ENCODE assay signal across 13 cellular contexts in the genomic region with DNA sequence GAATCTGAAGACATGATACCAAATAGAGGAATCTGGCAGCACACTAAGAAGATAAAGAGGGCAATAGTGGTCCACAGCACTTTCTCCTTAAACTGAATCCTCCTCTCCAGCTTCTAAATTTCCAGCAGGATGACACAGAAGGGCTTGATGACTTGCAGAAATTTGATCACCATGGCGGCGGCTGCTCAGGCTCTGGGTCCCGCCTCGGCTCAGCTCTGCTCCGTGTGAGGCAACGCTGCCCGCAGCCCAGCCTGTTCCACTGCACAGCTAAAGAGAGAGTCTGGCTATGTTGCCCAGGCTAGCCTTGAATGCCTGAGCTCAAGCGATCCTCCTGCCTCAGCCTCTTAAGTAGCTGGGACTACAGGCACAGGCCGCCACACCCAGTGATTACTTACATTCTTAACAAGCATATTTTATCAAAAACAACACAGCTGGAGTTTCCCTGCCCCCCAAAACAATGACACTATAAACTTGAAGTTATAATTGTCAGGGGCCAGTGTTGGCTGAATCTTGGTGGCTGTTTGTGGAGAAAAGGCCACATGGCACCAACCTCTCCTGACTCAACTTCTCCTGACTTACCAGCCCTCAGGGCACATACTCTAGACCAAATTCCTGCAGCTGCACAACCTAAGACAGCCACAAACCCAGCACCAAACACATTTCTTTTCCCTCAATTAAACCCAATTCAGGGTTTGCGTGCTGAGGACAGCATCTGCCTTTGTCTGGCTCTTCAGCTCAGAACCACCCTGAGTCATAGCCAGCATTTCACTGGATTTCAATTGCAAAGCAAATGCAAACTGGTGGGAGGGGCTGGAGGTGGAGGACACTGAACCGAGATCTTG. TPM values are rescaled to one million over a fixed set of nuclear protein-coding genes. Genes with fewer than 3 reads are reported as not detected.
A peak's percentile ranks its signal among the peaks of the same experiment; 100 is the strongest.
DNase-seq lines count a peak whose midpoint lies in the region; ATAC-seq and TF ChIP-seq lines count a peak whose summit lies in the region.
"Had no signal": no experiment of that assay in that cellular context is flagged by ENCODE, and none has a peak within 500 bp of the region (broad histone marks: within the 10 kb centered on the region; RNA-seq: fewer than 3 reads in every experiment).

No MANE protein-coding gene starts in this region.

- no peaks in the 10 kb centered on the region for H3K36me3 ChIP-seq in OCI-LY3 (replicated peaks; ENCODE audit: low read depth, low read length)
- H3K36me3 ChIP-seq in parathyroid adenoma (ENCODE audit: control insufficient read depth, insufficient read depth, low read length), result no peaks in the 10 kb centered on the region
- H3K36me3 ChIP-seq: upper lobe of left lung had no signal

- H3K27ac Mint-ChIP-seq in stimulated activated effector memory CD8-positive, alpha-beta T cell treated with anti-CD3 and anti-CD28 coated beads, Interleukin-12 subunit alpha, Interleukin-12 subunit beta, amount 100 ng/mL, for 72 hours, result no peak overlapping the region

- peaks cover 5% of the 10 kb centered on the region; the same call in 1 of the 2 replicates for H3K27me3 ChIP-seq in OCI-LY3 (ENCODE audit: low read depth, low read length)
- no peaks in the 10 kb centered on the region for H3K27me3 ChIP-seq in parathyroid adenoma (ENCODE audit: control insufficient read depth, insufficient read depth, low read length)
- H3K27me3 ChIP-seq: upper lobe of left lung had no signal

- H3K4me2 ChIP-seq in OCI-LY3 (ENCODE audit: low read length), result peak overlapping the region; percentile 72
- H3K4me2 ChIP-seq in parathyroid adenoma (ENCODE audit: low read length), result no peak overlapping the region

- H2AFZ ChIP-seq in OCI-LY3 (ENCODE audit: low read depth, low read length) (no peak overlapping the region), parathyroid adenoma (peak overlapping the region; percentile 68)

- H3K9ac ChIP-seq in OCI-LY3 (ENCODE audit: low read length) (peak overlapping the region; percentile 13; the same call in 1 of the 2 replicates), parathyroid adenoma (no peak overlapping the region)

- no peak for TF ChIP-seq CTCF in OCI-LY3 (IDR thresholded peaks at IDR 0.05; ENCODE audit: low read depth, low read length)
- no peak for TF ChIP-seq CTCF in parathyroid adenoma (IDR thresholded peaks at IDR 0.05)

- H3K27ac ChIP-seq in OCI-LY3 (ENCODE audit: low read length) (peak overlapping the region; percentile 23), parathyroid adenoma (no peak overlapping the region)
- H3K27ac ChIP-seq: 22Rv1, upper lobe of left lung had no signal

- H3K4me3 Mint-ChIP-seq in stimulated activated effector memory CD8-positive, alpha-beta T cell treated with anti-CD3 and anti-CD28 coated beads, Interleukin-12 subunit alpha, Interleukin-12 subunit beta, amount 100 ng/mL, for 72 hours, result no peak overlapping the region

- H3K4me1 ChIP-seq in OCI-LY3 (ENCODE audit: low read length) (peaks cover 58% of the 10 kb centered on the region), parathyroid adenoma (peaks cover 6% of the 10 kb centered on the region)

- H3K36me3 Mint-ChIP-seq in stimulated activated effector memory CD8-positive, alpha-beta T cell treated with anti-CD3 and anti-CD28 coated beads, Interleukin-12 subunit alpha, Interleukin-12 subunit beta, amount 100 ng/mL, for 72 hours, result no peaks in the 10 kb centered on the region

- H3K4me1 Mint-ChIP-seq in stimulated activated effector memory CD8-positive, alpha-beta T cell treated with anti-CD3 and anti-CD28 coated beads, Interleukin-12 subunit alpha, Interleukin-12 subunit beta, amount 100 ng/mL, for 72 hours, result no peaks in the 10 kb centered on the region

- peak; percentile 28 for DNase-seq in DMS53 (lab: John Stamatoyannopoulos, UW)
- DNase-seq in DMS53 treated with DMSO at 0.1 percent for 48 hours (lab: John Stamatoyannopoulos, UW; ENCODE audit: unreplicated experiment), result no peak
- no peak for DNase-seq in activated CD4-positive, alpha-beta T cell treated with anti-CD3 and anti-CD28 coated beads for 4 hours
- DNase-seq in Ammon's horn (ENCODE audit: low spot score), result no peak
- DNase-seq in stimulated activated effector memory CD8-positive, alpha-beta T cell treated with anti-CD3 and anti-CD28 coated beads, Interleukin-12 subunit alpha, Interleukin-12 subunit beta, amount 100 ng/mL, for 72 hours (ENCODE audit: low spot score in 2 of 2), result no peak
- DNase-seq: aorta, left ventricle myocardium superior had no signal

- H4K20me1 ChIP-seq in OCI-LY3 (ENCODE audit: insufficient read depth, low read length), result no peaks in the 10 kb centered on the region

- no peaks in the 10 kb centered on the region for H3K9me3 ChIP-seq in OCI-LY3 (ENCODE audit: insufficient read depth, low read length)
- no peaks in the 10 kb centered on the region for H3K9me3 ChIP-seq in parathyroid adenoma (ENCODE audit: control insufficient read depth, low read length)
- H3K9me3 ChIP-seq: upper lobe of left lung had no signal

- H3K79me2 ChIP-seq in OCI-LY3 (ENCODE audit: low read length), result no peaks in the 10 kb centered on the region
- H3K79me2 ChIP-seq in parathyroid adenoma, result no peaks in the 10 kb centered on the region

- peak overlapping the region; percentile 55 for H3K4me3 ChIP-seq in OCI-LY3 (ENCODE audit: low read length)
- H3K4me3 ChIP-seq in parathyroid adenoma (ENCODE audit: low read depth, low read length), result no peak overlapping the region
- H3K4me3 ChIP-seq: upper lobe of left lung had no signal

- H3K9me3 Mint-ChIP-seq in stimulated activated effector memory CD8-positive, alpha-beta T cell treated with anti-CD3 and anti-CD28 coated beads, Interleukin-12 subunit alpha, Interleukin-12 subunit beta, amount 100 ng/mL, for 72 hours, result no peaks in the 10 kb centered on the region

- ATAC-seq in esophagus mucosa, result peak; percentile 20
- ATAC-seq in stimulated activated effector memory CD8-positive, alpha-beta T cell treated with anti-CD3 and anti-CD28 coated beads, Interleukin-12 subunit alpha, Interleukin-12 subunit beta, amount 100 ng/mL, for 72 hours, result no peak
- ATAC-seq: activated CD4-positive, CD25-positive, alpha-beta regulatory T cell treated with anti-CD3 and anti-CD28 coated beads, Interleukin-2, amount 50 U/mL, for 24 hours; left ventricle myocardium superior had no signal

RNA-seq across cellular contexts. Expression of a gene that starts 11.6 kb away (rescaled TPM):
- total RNA-seq in esophagus mucosa, result 31.9 TPM
